In genomic region chr19:524062-524674, GRCh38 we compare ENCODE assay signal across 13 cellular contexts. TPM values are rescaled to one million over a fixed set of nuclear protein-coding genes. Genes with fewer than 3 reads are reported as not detected.
DNase-seq lines count a peak whose midpoint lies in the region; ATAC-seq and TF ChIP-seq lines count a peak whose summit lies in the region.
"Had no signal": no experiment of that assay in that cellular context is flagged by ENCODE, and none has a peak within 500 bp of the region (broad histone marks: within the 10 kb centered on the region; RNA-seq: fewer than 3 reads in every experiment).

No MANE protein-coding gene starts in this region.

- H4K20me1 ChIP-seq in osteoblast (ENCODE audit: insufficient read depth, low read length): no peaks in the 10 kb centered on the region

- no peak overlapping the region for H2AFZ ChIP-seq in osteoblast (ENCODE audit: low read length)

- no peak for TF ChIP-seq POLR2A in body of pancreas (IDR thresholded peaks at IDR 0.05)

- H3K9me3 ChIP-seq in body of pancreas: no peaks in the 10 kb centered on the region
- no peaks in the 10 kb centered on the region for H3K9me3 ChIP-seq in osteoblast (ENCODE audit: low read depth, low read length)
- H3K9me3 ChIP-seq: esophagus muscularis mucosa, testis had no signal

- H3K27ac ChIP-seq in body of pancreas (no peak overlapping the region), osteoblast (ENCODE audit: low read depth, low read length) (no peak overlapping the region)
- H3K27ac ChIP-seq: esophagus muscularis mucosa, testis had no signal

- intact Hi-C loops in body of pancreas (cut with DNase I): no loop called here

- H3K4me1 ChIP-seq in body of pancreas (no peaks in the 10 kb centered on the region), osteoblast (ENCODE audit: insufficient read depth, low read length) (peaks cover 3% of the 10 kb centered on the region)
- H3K4me1 ChIP-seq: testis had no signal

- H3K79me2 ChIP-seq in osteoblast (ENCODE audit: insufficient read depth, low read length): no peaks in the 10 kb centered on the region

- H3K4me3 ChIP-seq in body of pancreas: no peak overlapping the region
- H3K4me3 ChIP-seq in osteoblast (ENCODE audit: insufficient read depth, low read length): peak overlapping the region; percentile 25
- H3K4me3 ChIP-seq: esophagus muscularis mucosa had no signal

- DNase-seq in NCI-H1092 treated with DMSO at 0.1 percent for 48 hours (lab: John Stamatoyannopoulos, UW): peak; percentile 59
- no peak for DNase-seq in NCI-H1092 (lab: John Stamatoyannopoulos, UW)
- DNase-seq in LHCN-M2 (ENCODE audit: low read depth): peak; percentile 23
- no peak for DNase-seq in body of pancreas
- no peak for DNase-seq in osteoblast (ENCODE audit: insufficient read length, low spot score, missing footprints)
- no peak for DNase-seq in T-helper 2 cell
- no peak for DNase-seq in stimulated activated CD8-positive, alpha-beta memory T cell treated with anti-CD3 and anti-CD28 coated beads, Interleukin-4, amount 100 ng/mL, for 48 hours
- no peak for DNase-seq in glomerular visceral epithelial cell (ENCODE audit: extremely low spot score)
- DNase-seq: ACHN; central memory CD4-positive, alpha-beta T cell; NCI-H510A; testis had no signal

- no peak for TF ChIP-seq CTCF in body of pancreas (IDR thresholded peaks at IDR 0.05)
- TF ChIP-seq CTCF in osteoblast (IDR thresholded peaks at IDR 0.05; ENCODE audit: extremely low read depth, low read depth, low read length): no peak

- WGBS in body of pancreas, 2 donors: 56 to 70% methylated on average over 11 to 28 of the region's 29 CpGs

- H3K4me2 ChIP-seq in osteoblast (ENCODE audit: insufficient read depth, low read length): peak overlapping the region; percentile 28

- H3K27me3 ChIP-seq in body of pancreas: no peaks in the 10 kb centered on the region
- H3K27me3 ChIP-seq in osteoblast (ENCODE audit: insufficient read depth, low read length): no peaks in the 10 kb centered on the region
- H3K27me3 ChIP-seq: testis had no signal

- ATAC-seq in body of pancreas: peak; percentile 28

- H3K36me3 ChIP-seq in body of pancreas (replicated peaks in 1 of 2; ENCODE audit: insufficient read depth in 1 of 2, low read depth in 2 of 2) (no peaks in the 10 kb centered on the region), osteoblast (ENCODE audit: insufficient read depth, low read length) (no peaks in the 10 kb centered on the region)

RNA-seq across cellular contexts. Expression of gene CDC34, which starts 7.4 kb away (rescaled TPM):
- 64.6 and 69.6 TPM in 2 replicates for total RNA-seq in LHCN-M2 (2014; rRNA removed)
- polyA plus RNA-seq in LHCN-M2 (2012): 71.4 TPM
- 100 to 1,000 TPM in 1 of 2 donors, 10 to 100 TPM in 1; 77.0 to 101 TPM for total RNA-seq in body of pancreas
- total RNA-seq in osteoblast: 32.9 and 40.4 TPM in 2 replicates

RNA-seq across cellular contexts. Expression of gene TPGS1, which starts 16.9 kb away (rescaled TPM):
- total RNA-seq in LHCN-M2 (2014; rRNA removed) (84.8 and 85.9 TPM in 2 replicates), body of pancreas (10 to 100 TPM; 34.5 to 62.0 TPM), osteoblast (38.3 and 47.8 TPM in 2 replicates)
- polyA plus RNA-seq in LHCN-M2 (2012): 19.2 TPM

RNA-seq across cellular contexts. Expression of gene GZMM, which starts 19.7 kb away (rescaled TPM):
- 1.7 TPM in 1 of 2 replicates, not detected in the other for total RNA-seq in LHCN-M2 (2014; rRNA removed)
- 0.15 TPM for polyA plus RNA-seq in LHCN-M2 (2012)
- 1 to 10 TPM in 1 of 2 donors, not detected in 1; 5.3 TPM for total RNA-seq in body of pancreas
- total RNA-seq in osteoblast: under 0.01 TPM in 1 of 2 replicates, not detected in the other

RNA-seq across cellular contexts. Expression of gene MADCAM1, which starts 27.9 kb away (rescaled TPM):
- total RNA-seq in LHCN-M2 (2014; rRNA removed): 0.19 and 0.23 TPM in 2 replicates
- 0.49 TPM for polyA plus RNA-seq in LHCN-M2 (2012)
- total RNA-seq in body of pancreas: 1 to 10 TPM in 1 of 2 donors, not detected in 1; 3.6 TPM
- total RNA-seq in osteoblast: 0.59 and 0.72 TPM in 2 replicates

RNA-seq across cellular contexts. Expression of gene BSG, which starts 48.2 kb away (rescaled TPM):
- total RNA-seq in LHCN-M2 (2014; rRNA removed) (746 and 758 TPM in 2 replicates), body of pancreas (100 to 1,000 TPM; 176 to 264 TPM), osteoblast (273 and 291 TPM in 2 replicates)
- polyA plus RNA-seq in LHCN-M2 (2012): 535 TPM

Comparison
In these comparisons a context has a peak if more than half of its experiments do, and no peak if none do; other contexts are left out.
1. DNase-seq: peak in NCI-H1092 treated with DMSO at 0.1 percent for 48 hours (single experiment) and LHCN-M2 (single experiment); none in NCI-H1092 (single experiment), body of pancreas (0 of 4), osteoblast (single experiment), T-helper 2 cell (0 of 5), stimulated activated CD8-positive, alpha-beta memory T cell treated with anti-CD3 and anti-CD28 coated beads, Interleukin-4, amount 100 ng/mL, for 48 hours (single experiment) and glomerular visceral epithelial cell (single experiment).